1 cellular context compared by ENCODE assay signal in the genomic region with DNA sequence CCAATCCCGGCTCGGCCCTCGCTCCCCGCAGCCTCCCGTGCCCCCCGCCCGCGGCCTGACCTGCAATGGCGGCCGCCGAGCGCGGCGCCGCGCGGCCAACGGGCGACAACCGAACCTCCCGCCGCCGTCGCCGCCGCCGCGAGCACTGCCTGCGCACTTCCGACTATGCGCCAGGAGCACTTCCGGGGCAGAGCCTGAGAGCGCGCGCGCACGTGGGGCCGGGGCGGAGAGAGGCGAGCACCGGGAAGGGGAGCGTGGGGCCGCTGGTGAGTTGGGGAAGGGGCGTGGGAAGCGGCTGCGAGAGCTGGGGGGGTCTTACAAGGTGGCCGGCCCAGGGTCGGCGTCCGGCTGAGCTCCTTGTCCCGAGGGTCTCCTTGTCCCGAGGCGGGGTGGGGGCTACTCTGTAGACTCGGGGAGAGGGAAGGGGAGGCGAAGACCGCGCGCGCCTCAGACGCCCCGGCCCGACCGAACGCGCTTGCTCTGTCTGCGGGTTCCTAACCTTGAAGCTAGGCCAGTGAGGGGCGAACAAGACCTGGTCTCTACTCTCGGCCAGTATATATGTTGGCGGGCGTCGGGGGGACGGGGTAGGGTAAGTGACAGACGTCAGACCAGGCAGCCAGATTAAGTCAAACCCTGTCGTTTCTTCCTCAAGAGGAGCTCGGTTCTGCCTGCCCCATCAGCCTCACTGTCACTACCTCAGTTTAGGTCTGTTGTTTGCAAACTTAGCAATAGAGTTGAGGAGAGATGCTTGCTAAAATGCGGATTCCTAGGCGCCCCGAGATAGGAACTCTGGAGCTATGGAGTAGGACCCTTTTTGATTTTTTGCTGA.
TF ChIP-seq lines count a peak whose summit lies in the region.

A gene with protein sequence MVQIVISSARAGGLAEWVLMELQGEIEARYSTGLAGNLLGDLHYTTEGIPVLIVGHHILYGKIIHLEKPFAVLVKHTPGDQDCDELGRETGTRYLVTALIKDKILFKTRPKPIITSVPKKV (minus strand): TSS at position 165 of the 829 bp plus-strand sequence. CDS start 11,130 bp downstream, outside the sequence.
A gene (plus strand): TSS at position 226 of the 829 bp plus-strand sequence. CDS start 811 bp downstream, outside the sequence.

TF ChIP-seq in HepG2, 621 proteins besides CTCF, POLR2A, EP300 and RAD21 (continued from another document and continues in another):
- TF ChIP-seq IKZF4 (CRISPR knock-in tag; IDR thresholded peaks at IDR 0.05; ENCODE audit: borderline replicate concordance, low read depth, not compliant biosample characterization) (no peak), TBX2 (CRISPR knock-in tag; IDR thresholded peaks at IDR 0.05; ENCODE audit: borderline replicate concordance) (peak; percentile 53), ZNF644 (CRISPR knock-in tag; IDR thresholded peaks at IDR 0.05; ENCODE audit: low read depth) (no peak), ZNF678 (CRISPR knock-in tag; IDR thresholded peaks at IDR 0.05) (peak; percentile 58; the same call in 1 of the 2 replicates), SIN3A (IDR thresholded peaks at IDR 0.05; ENCODE audit: borderline replicate concordance, low read depth, low read length) (peak; percentile 94; the same call in 1 of the 2 replicates), TEAD3 (CRISPR knock-in tag; optimal IDR thresholded peaks at IDR 0.05; ENCODE audit: borderline replicate concordance) (no peak), WIZ (CRISPR knock-in tag; IDR thresholded peaks at IDR 0.05) (no peak), ZFP1 (CRISPR knock-in tag; IDR thresholded peaks at IDR 0.05) (no peak), ZNF7 (CRISPR knock-in tag; IDR thresholded peaks at IDR 0.05) (no peak), MIER3 (CRISPR knock-in tag; IDR thresholded peaks at IDR 0.05; ENCODE audit: borderline replicate concordance) (no peak), TEAD2 (CRISPR knock-in tag; IDR thresholded peaks at IDR 0.05) (no peak; the same call in 1 of the 2 replicates), FOXK2 (IDR thresholded peaks at IDR 0.05) (no peak), SRF (IDR thresholded peaks at IDR 0.05; ENCODE audit: low read depth, low read length) (no peak), NCOR1 (IDR thresholded peaks at IDR 0.05; ENCODE audit: borderline replicate concordance, low read length) (no peak; the same call in 1 of the 2 replicates), IRX3 (CRISPR knock-in tag; IDR thresholded peaks at IDR 0.05; ENCODE audit: borderline replicate concordance, low read depth) (peak; percentile 9; the same call in 1 of the 2 replicates), RORA (CRISPR knock-in tag; IDR thresholded peaks at IDR 0.05) (no peak), ZFX (CRISPR knock-in tag; IDR thresholded peaks at IDR 0.05; ENCODE audit: low read depth) (peak; percentile 88), MATR3 (CRISPR knock-in tag; IDR thresholded peaks at IDR 0.05) (no peak), SP2 (CRISPR knock-in tag; IDR thresholded peaks at IDR 0.05) (peak; percentile 69; the same call in 1 of the 2 replicates), HES4 (CRISPR knock-in tag; IDR thresholded peaks at IDR 0.05; ENCODE audit: borderline replicate concordance) (no peak; the same call in 1 of the 2 replicates), KAT7 (CRISPR knock-in tag; IDR thresholded peaks at IDR 0.05; ENCODE audit: borderline replicate concordance) (no peak; the same call in none of the 2 replicates), RFX3 (CRISPR knock-in tag; IDR thresholded peaks at IDR 0.05) (no peak), MED1 (CRISPR knock-in tag; IDR thresholded peaks at IDR 0.05) (peak; percentile 31; the same call in 1 of the 2 replicates), ZBTB20 (CRISPR knock-in tag; IDR thresholded peaks at IDR 0.05; ENCODE audit: borderline replicate concordance, low read depth) (no peak; the same call in 1 of the 2 replicates), NFE2L2 (IDR thresholded peaks at IDR 0.05; ENCODE audit: low read length) (no peak), YY1 (IDR thresholded peaks at IDR 0.05; ENCODE audit: insufficient read depth, insufficient replicate concordance, low read depth, low read length) (peak; percentile 94), KDM5B (CRISPR knock-in tag; IDR thresholded peaks at IDR 0.05; ENCODE audit: borderline replicate concordance) (no peak; the same call in 1 of the 2 replicates), NCOA2 (CRISPR knock-in tag; IDR thresholded peaks at IDR 0.05) (no peak), ZNF44 (CRISPR knock-in tag; IDR thresholded peaks at IDR 0.05) (no peak)
- TF ChIP-seq, protein P1, sequence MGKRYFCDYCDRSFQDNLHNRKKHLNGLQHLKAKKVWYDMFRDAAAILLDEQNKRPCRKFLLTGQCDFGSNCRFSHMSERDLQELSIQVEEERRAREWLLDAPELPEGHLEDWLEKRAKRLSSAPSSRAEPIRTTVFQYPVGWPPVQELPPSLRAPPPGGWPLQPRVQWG (CRISPR knock-in tag; IDR thresholded peaks at IDR 0.05; ENCODE audit: borderline replicate concordance, low read depth), result no peak
- TF ChIP-seq, protein P2, sequence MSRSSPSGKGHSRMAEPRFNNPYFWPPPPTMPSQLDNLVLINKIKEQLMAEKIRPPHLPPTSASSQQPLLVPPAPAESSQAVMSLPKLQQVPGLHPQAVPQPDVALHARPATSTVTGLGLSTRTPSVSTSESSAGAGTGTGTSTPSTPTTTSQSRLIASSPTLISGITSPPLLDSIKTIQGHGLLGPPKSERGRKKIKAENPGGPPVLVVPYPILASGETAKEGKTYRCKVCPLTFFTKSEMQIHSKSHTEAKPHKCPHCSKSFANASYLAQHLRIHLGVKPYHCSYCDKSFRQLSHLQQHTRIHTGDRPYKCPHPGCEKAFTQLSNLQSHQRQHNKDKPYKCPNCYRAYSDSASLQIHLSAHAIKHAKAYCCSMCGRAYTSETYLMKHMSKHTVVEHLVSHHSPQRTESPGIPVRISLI (CRISPR knock-in tag; IDR thresholded peaks at IDR 0.05; ENCODE audit: borderline replicate concordance), result no peak
- TF ChIP-seq, protein P3, sequence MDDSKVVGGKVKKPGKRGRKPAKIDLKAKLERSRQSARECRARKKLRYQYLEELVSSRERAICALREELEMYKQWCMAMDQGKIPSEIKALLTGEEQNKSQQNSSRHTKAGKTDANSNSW (CRISPR knock-in tag; IDR thresholded peaks at IDR 0.05; ENCODE audit: borderline replicate concordance), result peak; percentile 98; the same call in 1 of the 2 replicates
- TF ChIP-seq, protein P4, sequence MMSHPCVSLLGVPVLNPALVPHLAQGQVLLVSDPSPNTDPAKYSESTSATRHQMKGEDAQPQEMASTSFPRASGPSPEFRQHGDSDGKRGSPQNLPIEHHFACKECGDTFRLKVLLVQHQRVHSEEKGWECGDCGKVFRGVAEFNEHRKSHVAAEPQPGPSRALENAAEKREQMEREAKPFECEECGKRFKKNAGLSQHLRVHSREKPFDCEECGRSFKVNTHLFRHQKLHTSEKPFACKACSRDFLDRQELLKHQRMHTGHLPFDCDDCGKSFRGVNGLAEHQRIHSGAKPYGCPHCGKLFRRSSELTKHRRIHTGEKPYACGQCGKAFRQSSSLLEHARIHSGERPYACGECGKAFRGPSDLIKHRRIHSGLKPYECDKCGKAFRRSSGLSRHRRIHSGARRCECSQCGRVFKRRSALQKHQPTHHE (CRISPR knock-in tag; IDR thresholded peaks at IDR 0.05; ENCODE audit: borderline replicate concordance), result peak; percentile 41; the same call in 1 of the 2 replicates
- TF ChIP-seq, protein P5, sequence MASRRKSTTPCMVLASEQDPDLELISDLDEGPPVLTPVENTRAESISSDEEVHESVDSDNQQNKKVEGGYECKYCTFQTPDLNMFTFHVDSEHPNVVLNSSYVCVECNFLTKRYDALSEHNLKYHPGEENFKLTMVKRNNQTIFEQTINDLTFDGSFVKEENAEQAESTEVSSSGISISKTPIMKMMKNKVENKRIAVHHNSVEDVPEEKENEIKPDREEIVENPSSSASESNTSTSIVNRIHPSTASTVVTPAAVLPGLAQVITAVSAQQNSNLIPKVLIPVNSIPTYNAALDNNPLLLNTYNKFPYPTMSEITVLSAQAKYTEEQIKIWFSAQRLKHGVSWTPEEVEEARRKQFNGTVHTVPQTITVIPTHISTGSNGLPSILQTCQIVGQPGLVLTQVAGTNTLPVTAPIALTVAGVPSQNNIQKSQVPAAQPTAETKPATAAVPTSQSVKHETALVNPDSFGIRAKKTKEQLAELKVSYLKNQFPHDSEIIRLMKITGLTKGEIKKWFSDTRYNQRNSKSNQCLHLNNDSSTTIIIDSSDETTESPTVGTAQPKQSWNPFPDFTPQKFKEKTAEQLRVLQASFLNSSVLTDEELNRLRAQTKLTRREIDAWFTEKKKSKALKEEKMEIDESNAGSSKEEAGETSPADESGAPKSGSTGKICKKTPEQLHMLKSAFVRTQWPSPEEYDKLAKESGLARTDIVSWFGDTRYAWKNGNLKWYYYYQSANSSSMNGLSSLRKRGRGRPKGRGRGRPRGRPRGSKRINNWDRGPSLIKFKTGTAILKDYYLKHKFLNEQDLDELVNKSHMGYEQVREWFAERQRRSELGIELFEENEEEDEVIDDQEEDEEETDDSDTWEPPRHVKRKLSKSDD (CRISPR knock-in tag; IDR thresholded peaks at IDR 0.05; ENCODE audit: low read depth), result peak; percentile 88
- TF ChIP-seq, protein P6, sequence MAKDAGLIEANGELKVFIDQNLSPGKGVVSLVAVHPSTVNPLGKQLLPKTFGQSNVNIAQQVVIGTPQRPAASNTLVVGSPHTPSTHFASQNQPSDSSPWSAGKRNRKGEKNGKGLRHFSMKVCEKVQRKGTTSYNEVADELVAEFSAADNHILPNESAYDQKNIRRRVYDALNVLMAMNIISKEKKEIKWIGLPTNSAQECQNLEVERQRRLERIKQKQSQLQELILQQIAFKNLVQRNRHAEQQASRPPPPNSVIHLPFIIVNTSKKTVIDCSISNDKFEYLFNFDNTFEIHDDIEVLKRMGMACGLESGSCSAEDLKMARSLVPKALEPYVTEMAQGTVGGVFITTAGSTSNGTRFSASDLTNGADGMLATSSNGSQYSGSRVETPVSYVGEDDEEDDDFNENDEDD (CRISPR knock-in tag; IDR thresholded peaks at IDR 0.05; ENCODE audit: borderline replicate concordance), result peak; percentile 90
- TF ChIP-seq, protein P7, sequence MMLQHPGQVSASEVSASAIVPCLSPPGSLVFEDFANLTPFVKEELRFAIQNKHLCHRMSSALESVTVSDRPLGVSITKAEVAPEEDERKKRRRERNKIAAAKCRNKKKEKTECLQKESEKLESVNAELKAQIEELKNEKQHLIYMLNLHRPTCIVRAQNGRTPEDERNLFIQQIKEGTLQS (CRISPR knock-in tag; IDR thresholded peaks at IDR 0.05), result 0 out of 2 replicates have a peak, but pooled peaks have one; percentile 26
- TF ChIP-seq, protein P8, sequence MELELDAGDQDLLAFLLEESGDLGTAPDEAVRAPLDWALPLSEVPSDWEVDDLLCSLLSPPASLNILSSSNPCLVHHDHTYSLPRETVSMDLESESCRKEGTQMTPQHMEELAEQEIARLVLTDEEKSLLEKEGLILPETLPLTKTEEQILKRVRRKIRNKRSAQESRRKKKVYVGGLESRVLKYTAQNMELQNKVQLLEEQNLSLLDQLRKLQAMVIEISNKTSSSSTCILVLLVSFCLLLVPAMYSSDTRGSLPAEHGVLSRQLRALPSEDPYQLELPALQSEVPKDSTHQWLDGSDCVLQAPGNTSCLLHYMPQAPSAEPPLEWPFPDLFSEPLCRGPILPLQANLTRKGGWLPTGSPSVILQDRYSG (CRISPR knock-in tag; IDR thresholded peaks at IDR 0.05), result 0 out of 2 replicates have a peak, but pooled peaks have one; percentile 56
- TF ChIP-seq, protein P9, sequence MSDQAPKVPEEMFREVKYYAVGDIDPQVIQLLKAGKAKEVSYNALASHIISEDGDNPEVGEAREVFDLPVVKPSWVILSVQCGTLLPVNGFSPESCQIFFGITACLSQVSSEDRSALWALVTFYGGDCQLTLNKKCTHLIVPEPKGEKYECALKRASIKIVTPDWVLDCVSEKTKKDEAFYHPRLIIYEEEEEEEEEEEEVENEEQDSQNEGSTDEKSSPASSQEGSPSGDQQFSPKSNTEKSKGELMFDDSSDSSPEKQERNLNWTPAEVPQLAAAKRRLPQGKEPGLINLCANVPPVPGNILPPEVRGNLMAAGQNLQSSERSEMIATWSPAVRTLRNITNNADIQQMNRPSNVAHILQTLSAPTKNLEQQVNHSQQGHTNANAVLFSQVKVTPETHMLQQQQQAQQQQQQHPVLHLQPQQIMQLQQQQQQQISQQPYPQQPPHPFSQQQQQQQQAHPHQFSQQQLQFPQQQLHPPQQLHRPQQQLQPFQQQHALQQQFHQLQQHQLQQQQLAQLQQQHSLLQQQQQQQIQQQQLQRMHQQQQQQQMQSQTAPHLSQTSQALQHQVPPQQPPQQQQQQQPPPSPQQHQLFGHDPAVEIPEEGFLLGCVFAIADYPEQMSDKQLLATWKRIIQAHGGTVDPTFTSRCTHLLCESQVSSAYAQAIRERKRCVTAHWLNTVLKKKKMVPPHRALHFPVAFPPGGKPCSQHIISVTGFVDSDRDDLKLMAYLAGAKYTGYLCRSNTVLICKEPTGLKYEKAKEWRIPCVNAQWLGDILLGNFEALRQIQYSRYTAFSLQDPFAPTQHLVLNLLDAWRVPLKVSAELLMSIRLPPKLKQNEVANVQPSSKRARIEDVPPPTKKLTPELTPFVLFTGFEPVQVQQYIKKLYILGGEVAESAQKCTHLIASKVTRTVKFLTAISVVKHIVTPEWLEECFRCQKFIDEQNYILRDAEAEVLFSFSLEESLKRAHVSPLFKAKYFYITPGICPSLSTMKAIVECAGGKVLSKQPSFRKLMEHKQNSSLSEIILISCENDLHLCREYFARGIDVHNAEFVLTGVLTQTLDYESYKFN (CRISPR knock-in tag; conservative IDR thresholded peaks at IDR 0.05), result peak; percentile 37; the same call in 1 of the 2 replicates
- TF ChIP-seq, protein P10, sequence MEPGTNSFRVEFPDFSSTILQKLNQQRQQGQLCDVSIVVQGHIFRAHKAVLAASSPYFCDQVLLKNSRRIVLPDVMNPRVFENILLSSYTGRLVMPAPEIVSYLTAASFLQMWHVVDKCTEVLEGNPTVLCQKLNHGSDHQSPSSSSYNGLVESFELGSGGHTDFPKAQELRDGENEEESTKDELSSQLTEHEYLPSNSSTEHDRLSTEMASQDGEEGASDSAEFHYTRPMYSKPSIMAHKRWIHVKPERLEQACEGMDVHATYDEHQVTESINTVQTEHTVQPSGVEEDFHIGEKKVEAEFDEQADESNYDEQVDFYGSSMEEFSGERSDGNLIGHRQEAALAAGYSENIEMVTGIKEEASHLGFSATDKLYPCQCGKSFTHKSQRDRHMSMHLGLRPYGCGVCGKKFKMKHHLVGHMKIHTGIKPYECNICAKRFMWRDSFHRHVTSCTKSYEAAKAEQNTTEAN (CRISPR knock-in tag; conservative IDR thresholded peaks at IDR 0.05), result no peak
